8 cellular contexts compared by ENCODE assay signal in genomic region chrX:72126539-72127140, GRCh38. TPM values are rescaled to one million over a fixed set of nuclear protein-coding genes. Genes with fewer than 3 reads are reported as not detected.
DNase-seq lines count a peak whose midpoint lies in the region; ATAC-seq, FAIRE-seq and TF ChIP-seq lines count a peak whose summit lies in the region.

No MANE protein-coding gene starts in this region.

- H3K4me3 Mint-ChIP-seq in CD4-positive, CD25-positive, alpha-beta regulatory T cell = peak overlapping the region in 2 of 4 donors; percentile 43 to 54

- H3K27ac Mint-ChIP-seq in CD4-positive, CD25-positive, alpha-beta regulatory T cell = no peak overlapping the region

- no peak overlapping the region for H2AFZ ChIP-seq in endothelial cell of umbilical vein (ENCODE audit: low read depth, low read length)

- peak; percentile 80 to 84 for ATAC-seq in CD4-positive, CD25-positive, alpha-beta regulatory T cell (ENCODE audit: low read depth in 2 of 2)
- peak; percentile 41 for ATAC-seq in GM19372 (IDR thresholded peaks at IDR 0.05; ENCODE audit: low read depth, unreplicated experiment)
- peak; percentile 88 for ATAC-seq in mucosa of descending colon

- peaks cover 23% of the 10 kb centered on the region for H3K79me2 ChIP-seq in endothelial cell of umbilical vein (ENCODE audit: control insufficient read depth, insufficient read depth, low read length)

- H3K4me1 Mint-ChIP-seq in CD4-positive, CD25-positive, alpha-beta regulatory T cell = peaks cover 0 to 18% (median 12%) of the 10 kb centered on the region in 4 donors

- FAIRE-seq in endothelial cell of umbilical vein (lab: Jason Lieb, UNC) = peak; percentile 97

- DNase-seq in CD4-positive, CD25-positive, alpha-beta regulatory T cell = peak; percentile 57 to 78 (median 71)
- DNase-seq in HS-5 (ENCODE audit: low read depth) = peak; percentile 42
- peak; percentile 73 for DNase-seq in NOMO-1 treated with DMSO at 0.1 percent for 48 hours (lab: John Stamatoyannopoulos, UW; ENCODE audit: unreplicated experiment)
- DNase-seq in activated CD8-positive, alpha-beta memory T cell treated with anti-CD3 and anti-CD28 coated beads for 48 hours (ENCODE audit: low read depth in 2 of 3, low spot score in 2 of 3) = peak; percentile 54 to 91 (median 69)
- DNase-seq in endothelial cell of umbilical vein (ENCODE audit: low read depth, low spot score) = peak; percentile 86
- DNase-seq in mucosa of descending colon = peak; percentile 71 to 90 (median 84)
- peak; percentile 82 for DNase-seq in stimulated activated CD8-positive, alpha-beta memory T cell treated with anti-CD3 and anti-CD28 coated beads, Interleukin-4, amount 100 ng/mL, for 24 hours (ENCODE audit: low read depth)

- intact Hi-C loops in endothelial cell of umbilical vein (cut with micrococcal nuclease) = loop anchor here (1.0 to 5.0 kb wide), 9 partner anchors 46 to 268 kb away; partner anchors contain the start of genes NHSL2 and PIN4
- intact Hi-C loops in mucosa of descending colon (cut with DNase I, micrococcal nuclease) = loop anchor here in 1 of 2 donors (10.0 kb wide), 1 partner anchor 102 kb away; no protein-coding TSS in a partner anchor

- CTCF ChIA-PET in endothelial cell of umbilical vein (lab: Charles Lee) = interaction anchor here (1.0 to 8.0 kb wide), 10 partner anchors 46 to 128 kb away, joined by 5 to 122 read pairs (median 8); partner anchors contain the start of gene PIN4

- no peak for TF ChIP-seq POLR2A in endothelial cell of umbilical vein (IDR thresholded peaks at IDR 0.05; ENCODE audit: low read depth, low read length)

- peak; percentile 67 to 80 for TF ChIP-seq CTCF in endothelial cell of umbilical vein (IDR thresholded peaks at IDR 0.05; ENCODE audit: extremely low read depth in 1 of 2, insufficient read depth in 1 of 2, low read depth in 1 of 2, low read length in 2 of 2)
- TF ChIP-seq CTCF in mucosa of descending colon (IDR thresholded peaks at IDR 0.05) = peak; percentile 58

- no peak overlapping the region for H3K4me3 ChIP-seq in CD4-positive, CD25-positive, alpha-beta regulatory T cell (ENCODE audit: low read depth, low read length)
- no peak overlapping the region for H3K4me3 ChIP-seq in endothelial cell of umbilical vein (replicated peaks in 1 of 3; ENCODE audit: insufficient read depth in 1 of 3, low read depth in 1 of 3, low read length in 3 of 3)
- no peak overlapping the region for H3K4me3 ChIP-seq in mucosa of descending colon

- no peaks in the 10 kb centered on the region for H3K9me1 ChIP-seq in endothelial cell of umbilical vein (replicated peaks; ENCODE audit: control insufficient read depth, extremely low read depth, insufficient read depth, low read length)

- no peaks in the 10 kb centered on the region for H3K9me3 ChIP-seq in CD4-positive, CD25-positive, alpha-beta regulatory T cell (ENCODE audit: control insufficient read depth in 2 of 2, low read length in 2 of 2)
- H3K9me3 ChIP-seq in endothelial cell of umbilical vein (replicated peaks; ENCODE audit: control insufficient read depth, insufficient read depth, low read length) (no peaks in the 10 kb centered on the region), mucosa of descending colon (no peaks in the 10 kb centered on the region)

- no TSS peak for BruUV-seq in endothelial cell of umbilical vein (replicated peaks; lab: Mats Ljungman, UMichigan)

- no peak overlapping the region for H3K4me2 ChIP-seq in endothelial cell of umbilical vein (ENCODE audit: insufficient read depth, low read length)

- H3K4me1 ChIP-seq in CD4-positive, CD25-positive, alpha-beta regulatory T cell (ENCODE audit: control insufficient read depth, insufficient read depth, low read length, poor library complexity, severe bottlenecking) = peaks cover 15% of the 10 kb centered on the region
- peaks cover 56% of the 10 kb centered on the region for H3K4me1 ChIP-seq in endothelial cell of umbilical vein (ENCODE audit: control insufficient read depth, extremely low read depth, insufficient read depth, low read length)
- no peaks in the 10 kb centered on the region for H3K4me1 ChIP-seq in mucosa of descending colon (ENCODE audit: low read depth)

- POLR2A ChIA-PET in endothelial cell of umbilical vein (lab: Charles Lee) = interaction anchor here (0.9 to 1.2 kb wide), 2 partner anchors 97 to 108 kb away, joined by 3 to 5 read pairs; no protein-coding TSS in a partner anchor

- dilution Hi-C loops in endothelial cell of umbilical vein (cut with MboI; ENCODE audit: extremely low pct_ligation_motif_present, low sequenced_read_pairs) = no loop called here

- peaks cover 0 to 2% (median 0%) of the 10 kb centered on the region in 7 donors for H3K9me3 Mint-ChIP-seq in CD4-positive, CD25-positive, alpha-beta regulatory T cell

- H3K27me3 Mint-ChIP-seq in CD4-positive, CD25-positive, alpha-beta regulatory T cell = peaks cover 25% of the 10 kb centered on the region

- no peaks in the 10 kb centered on the region for H3K27me3 ChIP-seq in CD4-positive, CD25-positive, alpha-beta regulatory T cell (ENCODE audit: control insufficient read depth, insufficient read depth, low read length)
- no peaks in the 10 kb centered on the region for H3K27me3 ChIP-seq in endothelial cell of umbilical vein (ENCODE audit: control insufficient read depth in 2 of 2, insufficient read depth in 2 of 2, low read length in 2 of 2)

- H3K27ac ChIP-seq in CD4-positive, CD25-positive, alpha-beta regulatory T cell (ENCODE audit: insufficient read depth, low read length, poor library complexity, severe bottlenecking) = no peak overlapping the region
- no peak overlapping the region for H3K27ac ChIP-seq in endothelial cell of umbilical vein (ENCODE audit: insufficient read depth, low read depth, low read length)

- no peaks in the 10 kb centered on the region for H3K36me3 Mint-ChIP-seq in CD4-positive, CD25-positive, alpha-beta regulatory T cell

- H3K36me3 ChIP-seq in CD4-positive, CD25-positive, alpha-beta regulatory T cell (ENCODE audit: control insufficient read depth, insufficient read depth, low read length) = no peaks in the 10 kb centered on the region
- H3K36me3 ChIP-seq in endothelial cell of umbilical vein (ENCODE audit: control insufficient read depth in 2 of 2, extremely low read depth in 1 of 2, insufficient read depth in 2 of 2, low read length in 2 of 2) (no peaks in the 10 kb centered on the region), mucosa of descending colon (ENCODE audit: low read depth) (no peaks in the 10 kb centered on the region)

- H3K9ac ChIP-seq in endothelial cell of umbilical vein (replicated peaks; ENCODE audit: extremely low read depth, insufficient read depth, low read length) = no peak overlapping the region

- no peaks in the 10 kb centered on the region for H4K20me1 ChIP-seq in endothelial cell of umbilical vein (replicated peaks; ENCODE audit: control insufficient read depth, extremely low read depth, insufficient read depth, low read length)

TF ChIP-seq in endothelial cell of umbilical vein, 7 proteins besides CTCF, POLR2A, EP300 and RAD21:
- no peak for TF ChIP-seq MAX (IDR thresholded peaks at IDR 0.05; ENCODE audit: insufficient read depth, insufficient read length)
- no peak for TF ChIP-seq EZH2 (IDR thresholded peaks at IDR 0.05; ENCODE audit: borderline replicate concordance, low read depth, low read length, severe bottlenecking)
- no peak for TF ChIP-seq MYC (IDR thresholded peaks at IDR 0.05; ENCODE audit: low read depth, low read length)
- TF ChIP-seq FOS (IDR thresholded peaks at IDR 0.05; ENCODE audit: borderline replicate concordance, insufficient read depth, low read length) = peak; percentile 64
- peak; percentile 32 for TF ChIP-seq JUN (IDR thresholded peaks at IDR 0.05; ENCODE audit: borderline replicate concordance, insufficient read depth, insufficient read length, low read depth)
- TF ChIP-seq POLR2AphosphoS5 (IDR thresholded peaks at IDR 0.05; ENCODE audit: insufficient read depth, low read depth, low read length) = peak; percentile 24

RNA-seq across cellular contexts. Expression of gene RTL5, which starts 5.1 kb away (rescaled TPM):
- 1.1 TPM for total RNA-seq in CD4-positive, CD25-positive, alpha-beta regulatory T cell
- polyA plus RNA-seq in CD4-positive, CD25-positive, alpha-beta regulatory T cell = under 1 TPM in 2 of 4 donors, not detected in 2; 0.05 to 0.09 TPM
- total RNA-seq in endothelial cell of umbilical vein = 1.7 and 2.1 TPM in 2 replicates
- 0.99 and 1.0 TPM in 2 replicates for polyA plus RNA-seq in endothelial cell of umbilical vein
- 1.1 and 1.4 TPM in 2 replicates for polyA plus RNA-seq in endothelial cell of umbilical vein (2011; cell fraction: cytosol; rRNA removed)
- 2.8 and 3.1 TPM in 2 replicates for polyA plus RNA-seq in endothelial cell of umbilical vein (2011; cell fraction: nucleus; rRNA removed)
- polyA plus RNA-seq in endothelial cell of umbilical vein (2012) = 1.9 and 2.1 TPM in 2 replicates
- polyA minus RNA-seq in endothelial cell of umbilical vein = 1.2 and 1.6 TPM in 2 replicates
- polyA minus RNA-seq in endothelial cell of umbilical vein (2011; cell fraction: cytosol; rRNA and poly(A)+ RNA removed) = not detected
- 0.87 and 0.91 TPM in 2 replicates for polyA minus RNA-seq in endothelial cell of umbilical vein (2011; cell fraction: nucleus; rRNA and poly(A)+ RNA removed)
- total RNA-seq in mucosa of descending colon = 10 to 100 TPM in 1 of 3 donors, 1 to 10 TPM in 1, under 1 TPM in 1; 0.75 to 13.5 (median 2.7) TPM

RNA-seq across cellular contexts. Expression of gene PIN4, which starts 54.9 kb away (rescaled TPM):
- total RNA-seq in CD4-positive, CD25-positive, alpha-beta regulatory T cell = 2.6 TPM
- polyA plus RNA-seq in CD4-positive, CD25-positive, alpha-beta regulatory T cell = 10 to 100 TPM; 26.6 to 36.5 (median 31.3) TPM
- total RNA-seq in endothelial cell of umbilical vein = 9.9 and 10.4 TPM in 2 replicates
- 2.1 and 4.5 TPM in 2 replicates for polyA plus RNA-seq in endothelial cell of umbilical vein
- polyA plus RNA-seq in endothelial cell of umbilical vein (2011; cell fraction: cytosol; rRNA removed) = 12.4 and 15.1 TPM in 2 replicates
- polyA plus RNA-seq in endothelial cell of umbilical vein (2011; cell fraction: nucleus; rRNA removed) = 5.8 and 6.1 TPM in 2 replicates
- 25.2 and 27.0 TPM in 2 replicates for polyA plus RNA-seq in endothelial cell of umbilical vein (2012)
- 1.8 and 2.1 TPM in 2 replicates for polyA minus RNA-seq in endothelial cell of umbilical vein
- polyA minus RNA-seq in endothelial cell of umbilical vein (2011; cell fraction: cytosol; rRNA and poly(A)+ RNA removed) = 5.9 TPM
- polyA minus RNA-seq in endothelial cell of umbilical vein (2011; cell fraction: nucleus; rRNA and poly(A)+ RNA removed) = 2.8 TPM in 2 replicates
- total RNA-seq in mucosa of descending colon = 10 to 100 TPM; 10.8 to 11.7 (median 11.3) TPM
